Comparison of ENCODE assay signal across 1 cellular context in the genomic region with DNA sequence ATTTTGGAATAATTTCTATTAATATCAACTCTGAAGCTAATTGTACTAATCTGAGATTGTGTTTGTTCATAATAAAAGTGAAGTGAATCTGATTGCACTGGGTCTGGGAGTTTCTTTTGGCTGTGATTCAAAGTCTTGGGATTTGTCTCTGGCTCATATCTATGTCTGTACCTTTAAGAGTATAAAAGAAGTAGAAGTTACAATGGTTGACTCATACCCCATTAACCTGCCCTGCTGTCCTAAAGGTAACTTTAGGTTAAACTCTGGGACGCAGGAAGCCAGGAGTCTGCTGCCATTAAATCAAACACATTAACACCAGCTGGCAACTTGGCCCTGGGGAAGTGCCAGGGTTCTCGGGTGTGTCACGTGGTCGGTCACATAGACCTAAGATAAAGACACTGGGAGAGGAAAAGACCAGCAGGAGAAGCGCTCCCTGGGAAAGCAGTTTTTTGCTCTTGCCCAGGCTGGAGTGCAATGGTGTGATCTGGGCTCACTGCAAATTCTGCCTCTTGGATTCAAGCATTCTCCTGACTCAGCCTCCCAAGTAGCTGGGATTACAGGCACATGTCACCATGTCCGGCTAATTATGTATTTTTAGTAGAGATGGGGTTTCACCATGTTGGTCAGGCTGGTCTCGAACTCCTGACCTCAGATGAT.
TF ChIP-seq lines count a peak whose summit lies in the region.

No MANE protein-coding gene starts in this region.

TF ChIP-seq in HEK293, 187 proteins besides CTCF, POLR2A, EP300 and RAD21 (continued from another document):
- TF ChIP-seq GLIS1 (tag by site-specific recombination; IDR thresholded peaks at IDR 0.05) (0 out of 2 replicates have a peak, but pooled peaks have one; percentile 41), ZNF174 (tag by site-specific recombination; IDR thresholded peaks at IDR 0.05) (no peak), ZNF561 (tag by site-specific recombination; IDR thresholded peaks at IDR 0.05; ENCODE audit: borderline replicate concordance) (peak; percentile 67; the same call in 1 of the 2 replicates), ZNF785 (tag by site-specific recombination; IDR thresholded peaks at IDR 0.05) (no peak), PRDM10 (tag by site-specific recombination; IDR thresholded peaks at IDR 0.05) (peak; percentile 90), ZNF112 (tag by site-specific recombination; IDR thresholded peaks at IDR 0.05) (no peak), SALL2 (tag by site-specific recombination; IDR thresholded peaks at IDR 0.05; ENCODE audit: borderline replicate concordance) (no peak), ZNF184 (tag by site-specific recombination; IDR thresholded peaks at IDR 0.05) (no peak), ZNF645 (tag by site-specific recombination; IDR thresholded peaks at IDR 0.05) (no peak), ZNF138 (tag by site-specific recombination; IDR thresholded peaks at IDR 0.05; ENCODE audit: borderline replicate concordance) (no peak), KLF8 (tag by site-specific recombination; IDR thresholded peaks at IDR 0.05) (peak; percentile 21; the same call in 1 of the 2 replicates), ZNF362 (tag by site-specific recombination; IDR thresholded peaks at IDR 0.05) (0 out of 2 replicates have a peak, but pooled peaks have one; percentile 40), ZNF426 (tag by site-specific recombination; IDR thresholded peaks at IDR 0.05) (no peak), ZBTB44 (tag by site-specific recombination; IDR thresholded peaks at IDR 0.05) (0 out of 2 replicates have a peak, but pooled peaks have one; percentile 22), ZNF843 (tag by site-specific recombination; IDR thresholded peaks at IDR 0.05) (peak; percentile 55), ZNF629 (tag by site-specific recombination; IDR thresholded peaks at IDR 0.05) (peak; percentile 58)
- TF ChIP-seq, protein P1, sequence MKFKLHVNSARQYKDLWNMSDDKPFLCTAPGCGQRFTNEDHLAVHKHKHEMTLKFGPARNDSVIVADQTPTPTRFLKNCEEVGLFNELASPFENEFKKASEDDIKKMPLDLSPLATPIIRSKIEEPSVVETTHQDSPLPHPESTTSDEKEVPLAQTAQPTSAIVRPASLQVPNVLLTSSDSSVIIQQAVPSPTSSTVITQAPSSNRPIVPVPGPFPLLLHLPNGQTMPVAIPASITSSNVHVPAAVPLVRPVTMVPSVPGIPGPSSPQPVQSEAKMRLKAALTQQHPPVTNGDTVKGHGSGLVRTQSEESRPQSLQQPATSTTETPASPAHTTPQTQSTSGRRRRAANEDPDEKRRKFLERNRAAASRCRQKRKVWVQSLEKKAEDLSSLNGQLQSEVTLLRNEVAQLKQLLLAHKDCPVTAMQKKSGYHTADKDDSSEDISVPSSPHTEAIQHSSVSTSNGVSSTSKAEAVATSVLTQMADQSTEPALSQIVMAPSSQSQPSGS (tag by site-specific recombination; IDR thresholded peaks at IDR 0.05; ENCODE audit: low read depth): no peak
